11 cellular contexts compared by ENCODE assay signal in the genomic region with DNA sequence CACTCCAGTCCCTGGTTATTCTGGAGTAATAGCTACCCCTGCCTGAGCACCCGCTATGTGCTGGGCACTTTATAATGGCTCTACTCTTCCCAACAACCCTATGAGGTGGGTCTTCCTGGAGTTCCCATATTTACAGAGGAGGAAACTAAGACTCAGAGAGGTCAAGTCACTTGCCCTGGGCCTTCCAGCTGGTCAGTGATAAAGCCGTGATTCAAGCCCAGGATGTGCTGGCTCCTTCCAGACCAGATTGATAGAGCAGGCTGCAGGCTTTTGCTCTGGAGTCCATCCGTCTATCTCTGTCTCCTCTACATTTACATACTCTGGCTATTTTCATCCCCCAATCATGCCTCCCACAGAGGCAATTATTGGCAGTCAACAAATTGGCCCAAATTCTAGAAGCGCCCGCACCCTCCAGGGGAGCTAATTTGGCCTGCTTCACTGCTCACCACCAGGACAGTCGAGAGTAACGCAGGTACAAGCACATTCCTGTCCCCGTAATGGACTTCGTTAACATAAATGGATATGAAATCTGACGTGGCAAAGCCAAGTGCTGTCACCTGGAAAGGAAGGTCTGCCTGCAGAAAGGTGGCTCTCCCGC.
"Had no signal": no experiment of that assay in that cellular context is flagged by ENCODE, and none has a peak within 500 bp of the region (broad histone marks: within the 10 kb centered on the region; RNA-seq: fewer than 3 reads in every experiment).

No MANE protein-coding gene starts in this region.

- DNase-seq: activated effector memory CD4-positive, alpha-beta T cell treated with Interleukin-2 at 50 U/mL for 16 hours; activated naive CD8-positive, alpha-beta T cell treated with anti-CD3 and anti-CD28 coated beads for 36 hours; anterior cingulate cortex; colonic mucosa; foreskin melanocyte; head of caudate nucleus; islet precursor cell; left ventricle myocardium inferior; mesenchymal stem cell; small intestine; T-helper 2 cell had no signal

- H3K4me3 Mint-ChIP-seq: activated naive CD8-positive, alpha-beta T cell treated with anti-CD3 and anti-CD28 coated beads for 36 hours had no signal

- H3K9me3 Mint-ChIP-seq: activated naive CD8-positive, alpha-beta T cell treated with anti-CD3 and anti-CD28 coated beads for 36 hours had no signal

- H3K27ac Mint-ChIP-seq: activated naive CD8-positive, alpha-beta T cell treated with anti-CD3 and anti-CD28 coated beads for 36 hours had no signal

- H3K36me3 Mint-ChIP-seq: activated naive CD8-positive, alpha-beta T cell treated with anti-CD3 and anti-CD28 coated beads for 36 hours had no signal

- H3K27me3 Mint-ChIP-seq: activated naive CD8-positive, alpha-beta T cell treated with anti-CD3 and anti-CD28 coated beads for 36 hours had no signal
